18 cellular contexts compared by ENCODE assay signal in genomic region chr9:127201731-127202130, GRCh38.
DNase-seq lines count a peak whose midpoint lies in the region; FAIRE-seq and TF ChIP-seq lines count a peak whose summit lies in the region.
"Had no signal": no experiment of that assay in that cellular context is flagged by ENCODE, and none has a peak within 500 bp of the region (broad histone marks: within the 10 kb centered on the region; RNA-seq: fewer than 3 reads in every experiment).

No MANE protein-coding gene starts in this region.

- no peak for FAIRE-seq in kidney (lab: Jason Lieb, UNC)
- FAIRE-seq: GM12891, GM18507, H54 had no signal

- intact Hi-C loops in kidney (cut with DNase I) = no loop called here
- intact Hi-C loops in posterior vena cava (cut with DNase I) = no loop called here

- H3K36me3 ChIP-seq in kidney (ENCODE audit: control insufficient read depth in 1 of 2, insufficient read depth in 2 of 2, low read length in 2 of 2) = peaks cover 0 to 3% of the 10 kb centered on the region in 2 donors
- H3K36me3 ChIP-seq: HAP-1 had no signal

- H3K4me3 ChIP-seq in kidney (ENCODE audit: low read length in 2 of 2) = no peak overlapping the region
- H3K4me3 ChIP-seq: HAP-1 had no signal

- no peaks in the 10 kb centered on the region for H3K9me3 ChIP-seq in kidney (ENCODE audit: control insufficient read depth in 1 of 2, low read length in 2 of 2)
- H3K9me3 ChIP-seq: HAP-1 had no signal

- H3K4me1 ChIP-seq in kidney (ENCODE audit: control insufficient read depth in 1 of 2, insufficient read depth in 1 of 2, low read depth in 1 of 2, low read length in 2 of 2) = peaks cover 7 to 19% of the 10 kb centered on the region in 2 donors
- H3K4me1 ChIP-seq: HAP-1 had no signal

- H3K36me3 Mint-ChIP-seq in endothelial cell (ENCODE audit: low read depth, unreplicated experiment) = no peaks in the 10 kb centered on the region
- H3K36me3 Mint-ChIP-seq: CD4-positive, alpha-beta memory T cell had no signal

- peak overlapping the region; percentile 47 for H3K4me3 Mint-ChIP-seq in endothelial cell (ENCODE audit: unreplicated experiment)
- H3K4me3 Mint-ChIP-seq: CD4-positive, alpha-beta memory T cell; HFFc6 had no signal

- DNase-seq in endothelial cell (ENCODE audit: low spot score) (no peak), kidney (peak; percentile 50), posterior vena cava (ENCODE audit: low spot score) (peak; percentile 29), NCI-H187 (lab: John Stamatoyannopoulos, UW) (no peak), NCI-H510A treated with DMSO at 0.1 percent for 48 hours (lab: John Stamatoyannopoulos, UW) (no peak), epidermal melanocyte (ENCODE audit: insufficient read length, low spot score) (no peak)
- DNase-seq: Calu3; CD4-positive, alpha-beta memory T cell; COR-L47; DMS53; DMS79 treated with DMSO at 0.1 percent for 48 hours; GF-D8; GOT3; HFFc6 had no signal

- H3K9ac ChIP-seq in kidney (ENCODE audit: low read length in 2 of 2) = no peak overlapping the region

- H3K27ac ChIP-seq in kidney (ENCODE audit: low read depth in 2 of 2, low read length in 2 of 2) = no peak overlapping the region

- H3K27ac Mint-ChIP-seq in endothelial cell (ENCODE audit: unreplicated experiment) = no peak overlapping the region
- H3K27ac Mint-ChIP-seq: HFFc6 had no signal

- H3K9me3 Mint-ChIP-seq in endothelial cell (ENCODE audit: unreplicated experiment) = no peaks in the 10 kb centered on the region
- H3K9me3 Mint-ChIP-seq: CD4-positive, alpha-beta memory T cell; HFFc6 had no signal

- TF ChIP-seq CTCF in endothelial cell (IDR thresholded peaks at IDR 0.05; ENCODE audit: unreplicated experiment) (no peak), kidney (IDR thresholded peaks at IDR 0.05; ENCODE audit: borderline replicate concordance, extremely low read depth, insufficient read depth) (no peak)

- H3K27me3 Mint-ChIP-seq in endothelial cell (ENCODE audit: unreplicated experiment) = peaks cover 3% of the 10 kb centered on the region

- no peaks in the 10 kb centered on the region for H3K4me1 Mint-ChIP-seq in endothelial cell (ENCODE audit: unreplicated experiment)

Comparison
In these comparisons a context has a peak if more than half of its experiments do, and no peak if none do; other contexts are left out.
1. DNase-seq: peak in kidney (single experiment) and posterior vena cava (single experiment); none in endothelial cell (single experiment), NCI-H187 (0 of 2), NCI-H510A treated with DMSO at 0.1 percent for 48 hours (single experiment) and epidermal melanocyte (single experiment).